Comparison of ENCODE assay signal across 8 cellular contexts in the genomic region with DNA sequence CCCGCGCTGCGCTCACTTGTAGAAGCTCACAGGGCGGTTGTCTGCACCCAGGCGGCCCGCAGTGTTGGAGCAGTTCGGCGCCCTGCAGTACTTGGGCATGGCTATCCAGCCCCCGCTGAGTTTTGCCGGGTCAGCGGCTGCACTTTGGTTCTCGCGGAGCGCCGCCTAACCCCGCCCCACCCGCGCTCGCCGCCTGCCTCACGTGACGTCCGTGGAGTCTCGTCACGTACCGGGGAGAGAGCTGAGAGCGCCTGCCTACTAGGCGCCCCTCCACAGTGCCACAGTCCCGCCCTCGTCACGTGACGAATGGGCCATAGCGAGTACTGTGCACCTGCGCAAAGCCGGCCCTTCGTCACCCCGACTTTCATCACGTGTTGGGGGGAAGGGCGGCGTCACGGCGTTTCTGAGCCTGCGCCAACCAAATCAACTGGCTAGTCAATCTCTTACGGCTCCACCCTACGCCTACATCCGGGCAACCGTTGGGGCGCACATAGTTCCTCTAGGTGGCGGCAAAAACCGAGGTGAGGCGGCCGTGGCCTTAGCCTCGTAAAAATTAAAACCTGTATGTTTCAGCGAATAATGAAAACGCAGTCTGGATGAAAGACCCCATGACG. TPM values are rescaled to one million over a fixed set of nuclear protein-coding genes. Genes with fewer than 3 reads are reported as not detected.
DNase-seq lines count a peak whose midpoint lies in the region; ATAC-seq and TF ChIP-seq lines count a peak whose summit lies in the region.

A gene with protein sequence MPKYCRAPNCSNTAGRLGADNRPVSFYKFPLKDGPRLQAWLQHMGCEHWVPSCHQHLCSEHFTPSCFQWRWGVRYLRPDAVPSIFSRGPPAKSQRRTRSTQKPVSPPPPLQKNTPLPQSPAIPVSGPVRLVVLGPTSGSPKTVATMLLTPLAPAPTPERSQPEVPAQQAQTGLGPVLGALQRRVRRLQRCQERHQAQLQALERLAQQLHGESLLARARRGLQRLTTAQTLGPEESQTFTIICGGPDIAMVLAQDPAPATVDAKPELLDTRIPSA (minus strand): TSS at position 167 of the 614 bp plus-strand sequence. CDS start 68 bp downstream, at position 99.

- TF ChIP-seq CTCF in OCI-LY3 (IDR thresholded peaks at IDR 0.05; ENCODE audit: low read depth, low read length): peak; percentile 46
- TF ChIP-seq CTCF in mucosa of descending colon (IDR thresholded peaks at IDR 0.05): peak; percentile 60

- intact Hi-C loops in mucosa of descending colon (cut with DNase I, micrococcal nuclease): no loop called here

- H3K27me3 ChIP-seq in OCI-LY3 (ENCODE audit: low read depth, low read length): no peaks in the 10 kb centered on the region

- H3K9ac ChIP-seq in OCI-LY3 (ENCODE audit: low read length): peak within 1 kb of the TSS; percentile 73

- no peaks in the 10 kb centered on the region for H4K20me1 ChIP-seq in OCI-LY3 (ENCODE audit: insufficient read depth, low read length)

- no peaks in the 10 kb centered on the region for H3K9me3 ChIP-seq in OCI-LY3 (ENCODE audit: insufficient read depth, low read length)
- no peaks in the 10 kb centered on the region for H3K9me3 ChIP-seq in mucosa of descending colon

- H3K4me3 ChIP-seq in OCI-LY3 (ENCODE audit: low read length): peak within 1 kb of the TSS; percentile 87
- peak within 1 kb of the TSS; percentile 17 for H3K4me3 ChIP-seq in mucosa of descending colon

- H3K4me2 ChIP-seq in OCI-LY3 (ENCODE audit: low read length): peak within 1 kb of the TSS; percentile 99

- ATAC-seq in GM21526 (IDR thresholded peaks at IDR 0.05; ENCODE audit: low FRiP score, unreplicated experiment) (peak; percentile 81), mucosa of descending colon (peak; percentile 92)

- H3K4me1 ChIP-seq in OCI-LY3 (ENCODE audit: low read length): peaks cover 8% of the 10 kb centered on the region
- peaks cover 8% of the 10 kb centered on the region for H3K4me1 ChIP-seq in mucosa of descending colon (ENCODE audit: low read depth)

- peak; percentile 99 for DNase-seq in DMS114 treated with DMSO at 0.1 percent for 48 hours (lab: John Stamatoyannopoulos, UW; ENCODE audit: unreplicated experiment)
- DNase-seq in HuH-7.5 (ENCODE audit: low spot score): peak; percentile 97
- DNase-seq in activated T-cell treated with anti-CD3 and anti-CD28 coated beads for 4 hours: peak; percentile 100
- peak; percentile 95 for DNase-seq in epithelial cell of prostate (ENCODE audit: low read depth, low spot score)
- peak; percentile 100 for DNase-seq in mucosa of descending colon
- DNase-seq in stimulated activated CD8-positive, alpha-beta memory T cell treated with anti-CD3 and anti-CD28 coated beads, Interleukin-4, amount 100 ng/mL, for 24 hours (ENCODE audit: low read depth): peak; percentile 100

- peaks cover 30% of the 10 kb centered on the region for H3K79me2 ChIP-seq in OCI-LY3 (ENCODE audit: low read length)

- H3K36me3 ChIP-seq in OCI-LY3 (replicated peaks; ENCODE audit: low read depth, low read length) (peaks cover 4% of the 10 kb centered on the region), mucosa of descending colon (ENCODE audit: low read depth) (no peaks in the 10 kb centered on the region)

- H2AFZ ChIP-seq in OCI-LY3 (ENCODE audit: low read depth, low read length): peak within 1 kb of the TSS; percentile 91

- H3K27ac ChIP-seq in OCI-LY3 (ENCODE audit: low read length): peak within 1 kb of the TSS; percentile 84
- H3K27ac ChIP-seq in epithelial cell of prostate: peak within 1 kb of the TSS; percentile 91

RNA-seq across cellular contexts. Expression of the gene that starts here (rescaled TPM):
- total RNA-seq in mucosa of descending colon: 10 to 100 TPM in 1 of 3 donors, 1 to 10 TPM in 2; 3.7 to 10.1 (median 4.4) TPM

Comparison
In these comparisons a context has a peak if more than half of its experiments do, and no peak if none do; other contexts are left out.
1. Peak in every context shown above with its lines: DNase-seq, ATAC-seq, H3K4me3 ChIP-seq and H3K27ac ChIP-seq.